ENCODE assay signal across 22 cellular contexts in genomic region chr20:61807426-61808160, GRCh38.
DNase-seq lines count a peak whose midpoint lies in the region; ATAC-seq and TF ChIP-seq lines count a peak whose summit lies in the region.
"Had no signal": no experiment of that assay in that cellular context is flagged by ENCODE, and none has a peak within 500 bp of the region (broad histone marks: within the 10 kb centered on the region; RNA-seq: fewer than 3 reads in every experiment).

No MANE protein-coding gene starts in this region.

- TF ChIP-seq CTCF in lower lobe of right lung (IDR thresholded peaks at IDR 0.05), result no peak

- H3K4me2 ChIP-seq in BLaER1 treated with 17β-estradiol and CSF1 and Interleukin-3, amounts not matched to agents 10 nM and 100 nM, result peak overlapping the region in 8 of 11 experiments; percentile 72 to 97 (median 82); a peak in 14 of 22 replicates
- H3K4me2 ChIP-seq: SK-N-SH had no signal

- no peaks in the 10 kb centered on the region for H3K9me3 ChIP-seq in BLaER1 treated with 17β-estradiol and CSF1 and Interleukin-3, amounts not matched to agents 10 nM and 100 nM (replicated peaks in 1 of 11)
- H3K9me3 ChIP-seq in lower lobe of right lung, result no peaks in the 10 kb centered on the region
- H3K9me3 ChIP-seq in HAP-1, result no peaks in the 10 kb centered on the region
- H3K9me3 ChIP-seq: breast epithelium, gastrocnemius medialis, SK-N-SH had no signal

- H3K4me1 ChIP-seq in BLaER1 treated with 17β-estradiol and CSF1 and Interleukin-3, amounts not matched to agents 10 nM and 100 nM, result peaks cover 21 to 80% (median 73%) of the 10 kb centered on the region in 10 experiments; a peak in 19 of 20 replicates
- H3K4me1 ChIP-seq in lower lobe of right lung, result no peaks in the 10 kb centered on the region
- H3K4me1 ChIP-seq in HAP-1, result no peaks in the 10 kb centered on the region
- H3K4me1 ChIP-seq: breast epithelium, gastrocnemius medialis had no signal

- peaks cover 33 to 63% (median 53%) of the 10 kb centered on the region in 11 experiments for H3K27me3 ChIP-seq in BLaER1 treated with 17β-estradiol and CSF1 and Interleukin-3, amounts not matched to agents 10 nM and 100 nM
- no peaks in the 10 kb centered on the region for H3K27me3 ChIP-seq in H7 (ENCODE audit: control insufficient read depth, insufficient read depth, low read length)
- H3K27me3 ChIP-seq in lower lobe of right lung (ENCODE audit: low read depth), result peaks cover 14% of the 10 kb centered on the region
- H3K27me3 ChIP-seq in HAP-1 (ENCODE audit: low read depth), result peaks cover 34% of the 10 kb centered on the region

- in situ Hi-C loops in HAP-1 (cut with MboI; ENCODE audit: low sequenced_read_pairs), result no loop called here

- no peak overlapping the region for H3K4me3 ChIP-seq in BLaER1 treated with 17β-estradiol and CSF1 and Interleukin-3, amounts not matched to agents 10 nM and 100 nM
- H3K4me3 ChIP-seq in H7 (ENCODE audit: insufficient read depth, low read depth, low read length) (no peak overlapping the region), lower lobe of right lung (no peak overlapping the region), HAP-1 (no peak overlapping the region)
- H3K4me3 ChIP-seq: breast epithelium, gastrocnemius medialis had no signal

- DNase-seq in H7, result peak; percentile 67
- DNase-seq in SHP77 (lab: John Stamatoyannopoulos, UW), result peak; percentile 94 to 96
- peak; percentile 36 for DNase-seq in lower lobe of right lung
- DNase-seq in HAP-1 (ENCODE audit: low spot score in 2 of 2), result no peak
- DNase-seq in HPDE6-E6E7 (ENCODE audit: extremely low spot score), result no peak
- no peak for DNase-seq in DMS153 (lab: John Stamatoyannopoulos, UW)
- DNase-seq in activated gamma-delta T cell (lab: John Stamatoyannopoulos, UW), result no peak
- DNase-seq: activated CD4-positive, alpha-beta T cell treated with anti-CD3 and anti-CD28 coated beads, Interleukin-2, amount 50 U/mL, for 48 hours; activated naive CD4-positive, alpha-beta T cell treated with anti-CD3 and anti-CD28 coated beads, Interleukin-2, amount 50 U/mL, for 16 hours; gastrocnemius medialis; GOT3; kidney glomerular epithelial cell; mammary epithelial cell; NCI-H2029 treated with DMSO at 0.1 percent for 48 hours; NCI-H82; SK-N-SH; stimulated activated naive CD4-positive, alpha-beta T cell; T-helper 17 cell had no signal

- intact Hi-C loops in lower lobe of right lung (cut with DNase I), result no loop called here

- no peak overlapping the region for H3K9ac ChIP-seq in BLaER1 treated with 17β-estradiol and CSF1 and Interleukin-3, amounts not matched to agents 10 nM and 100 nM
- H3K9ac ChIP-seq: SK-N-SH had no signal

- H4K20me1 ChIP-seq in BLaER1 treated with 17β-estradiol and CSF1 and Interleukin-3, amounts not matched to agents 10 nM and 100 nM, result peaks cover 0 to 32% (median 17%) of the 10 kb centered on the region in 11 experiments; a peak in 15 of 22 replicates

- H3K27ac ChIP-seq in BLaER1 treated with 17β-estradiol and CSF1 and Interleukin-3, amounts not matched to agents 10 nM and 100 nM, result no peak overlapping the region
- H3K27ac ChIP-seq in lower lobe of right lung, result no peak overlapping the region
- H3K27ac ChIP-seq: breast epithelium, gastrocnemius medialis had no signal

- no peaks in the 10 kb centered on the region for H3K36me3 ChIP-seq in BLaER1 treated with 17β-estradiol and CSF1 and Interleukin-3, amounts not matched to agents 10 nM and 100 nM
- H3K36me3 ChIP-seq in H7 (replicated peaks; ENCODE audit: control insufficient read depth, insufficient read depth, low read length) (no peaks in the 10 kb centered on the region), lower lobe of right lung (no peaks in the 10 kb centered on the region), HAP-1 (replicated peaks) (no peaks in the 10 kb centered on the region)
- H3K36me3 ChIP-seq: breast epithelium, gastrocnemius medialis had no signal

- no peak for ATAC-seq in lower lobe of right lung
- ATAC-seq: activated CD4-positive, CD25-positive, alpha-beta regulatory T cell treated with anti-CD3 and anti-CD28 coated beads, Interleukin-2, amount 50 U/mL, for 24 hours; gastrocnemius medialis; natural killer cell treated with Interleukin-12 subunit alpha and Interleukin-12 subunit beta and Interleukin-15 and Interleukin-18, amount 100 ng/mL, for 72 hours; T-helper 17 cell had no signal

Comparison
In these comparisons a context has a peak if more than half of its experiments do, and no peak if none do; other contexts are left out.
1. DNase-seq: peak in H7 (single experiment), SHP77 (2 of 2) and lower lobe of right lung (single experiment); none in HAP-1 (0 of 2), HPDE6-E6E7 (single experiment), DMS153 (single experiment) and activated gamma-delta T cell (single experiment).